In the genomic region with DNA sequence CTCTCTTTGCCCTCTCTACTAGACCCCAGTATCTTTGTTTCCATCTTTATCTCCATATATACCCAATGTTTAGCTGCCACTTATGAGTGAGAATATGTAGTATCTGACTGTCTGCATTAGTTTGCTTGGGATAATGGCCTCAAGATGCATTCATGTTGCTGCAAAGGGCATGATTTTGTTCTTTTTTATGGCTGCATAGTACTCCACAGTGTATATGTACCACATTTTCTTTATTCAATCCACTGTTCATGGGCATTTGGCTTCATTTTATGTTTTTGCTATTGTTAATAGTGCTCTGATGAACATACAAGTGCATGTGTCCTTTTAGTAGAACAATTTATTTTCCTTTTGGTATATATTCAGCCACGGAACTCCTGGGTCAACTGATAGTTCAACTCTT, we compare ENCODE assay signal across 39 cellular contexts.
"Had no signal": no experiment of that assay in that cellular context is flagged by ENCODE, and none has a peak within 500 bp of the region (broad histone marks: within the 10 kb centered on the region; RNA-seq: fewer than 3 reads in every experiment).

No MANE protein-coding gene starts in this region.

- H3K4me3 ChIP-seq: adrenal gland, ascending aorta, body of pancreas, breast epithelium, cardiac muscle cell had no signal

- H3K36me3 ChIP-seq: adrenal gland, ascending aorta, brain microvascular endothelial cell, breast epithelium, cardiac muscle cell had no signal

- H3K4me1 ChIP-seq: adrenal gland, ascending aorta, body of pancreas, breast epithelium had no signal

- ATAC-seq: activated naive CD4-positive, alpha-beta T cell treated with anti-CD3 and anti-CD28 coated beads, Interleukin-2, amount 50 U/mL, for 72 hours; activated naive CD8-positive, alpha-beta T cell treated with anti-CD3 and anti-CD28 coated beads, Interleukin-2, amount 50 U/mL, for 24 hours; activated T-cell treated with anti-CD3 and anti-CD28 coated beads, Interleukin-2, amount 50 U/mL, for 4 hours; activated T-cell treated with anti-CD3 and anti-CD28 coated beads, Interleukin-2, amount 50 U/mL, for 72 hours; activated T-helper 17 cell treated with anti-CD3 and anti-CD28 coated beads, Interleukin-2, amount 50 U/mL, for 72 hours; body of pancreas had no signal

- H3K9me3 ChIP-seq: adrenal gland, ascending aorta, body of pancreas had no signal

- H3K27ac ChIP-seq: adrenal gland, ascending aorta, body of pancreas, brain microvascular endothelial cell, breast epithelium, cardiac muscle cell had no signal

- H3K9me3 Mint-ChIP-seq: activated T-helper 17 cell treated with anti-CD3 and anti-CD28 coated beads, Interleukin-2, amount 50 U/mL, for 72 hours had no signal

- H3K4me1 Mint-ChIP-seq: activated naive CD4-positive, alpha-beta T cell treated with anti-CD3 and anti-CD28 coated beads, Interleukin-2, amount 10 ng/mL, durations not matched to agents 7 days and 5 days; activated naive CD8-positive, alpha-beta T cell treated with anti-CD3 and anti-CD28 coated beads for 36 hours; activated naive CD8-positive, alpha-beta T cell treated with anti-CD3 and anti-CD28 coated beads, Interleukin-2, amount 10 ng/mL, durations not matched to agents 7 days and 5 days; activated naive CD8-positive, alpha-beta T cell treated with anti-CD3 and anti-CD28 coated beads, Interleukin-2, amount 50 U/mL, for 24 hours; activated T-helper 17 cell treated with anti-CD3 and anti-CD28 coated beads, Interleukin-2, amount 50 U/mL, for 72 hours; brain; central memory CD8-positive, alpha-beta T cell had no signal

- H3K27me3 ChIP-seq: adrenal gland, ascending aorta, body of pancreas, brain microvascular endothelial cell, breast epithelium, cardiac muscle cell had no signal

- H3K27ac Mint-ChIP-seq: activated naive CD4-positive, alpha-beta T cell treated with anti-CD3 and anti-CD28 coated beads for 36 hours; activated naive CD4-positive, alpha-beta T cell treated with anti-CD3 and anti-CD28 coated beads, Interleukin-2, amount 10 ng/mL, durations not matched to agents 7 days and 5 days; activated naive CD4-positive, alpha-beta T cell treated with anti-CD3 and anti-CD28 coated beads, Interleukin-2, amount 50 U/mL, for 72 hours; activated naive CD8-positive, alpha-beta T cell; activated naive CD8-positive, alpha-beta T cell treated with anti-CD3 and anti-CD28 coated beads for 36 hours; activated naive CD8-positive, alpha-beta T cell treated with anti-CD3 and anti-CD28 coated beads, Interleukin-2, amount 10 ng/mL, durations not matched to agents 7 days and 5 days; activated naive CD8-positive, alpha-beta T cell treated with anti-CD3 and anti-CD28 coated beads, Interleukin-2, amount 50 U/mL, for 24 hours; activated T-cell treated with anti-CD3 and anti-CD28 coated beads, Interleukin-2, amount 50 U/mL, for 24 hours; activated T-cell treated with anti-CD3 and anti-CD28 coated beads, Interleukin-2, amount 50 U/mL, for 72 hours; activated T-helper 1 cell treated with anti-CD3 and anti-CD28 coated beads, Interleukin-12 subunit alpha, Interleukin-12 subunit beta, Interleukin-2, Interleukin-4 antibody, amounts not matched to agents 30 ng/mL and 10 ng/mL and 1 ng/mL, durations not matched to agents 14 hours and 24 hours and 36 hours; activated T-helper 17 cell treated with anti-CD3 and anti-CD28 coated beads, Interleukin-2, amount 50 U/mL, for 72 hours; activated T-helper 2 cell treated with anti-CD3 and anti-CD28 coated beads, Interferon-gamma antibody, Interleukin-2, Interleukin-4, amounts not matched to agents 10 μg/mL and 5 μg/mL and 100 μg/mL, durations not matched to agents 14 hours and 24 hours and 36 hours; brain had no signal

- DNase-seq: activated effector memory CD4-positive, alpha-beta T cell treated with anti-CD3 and anti-CD28 coated beads, Interleukin-2, amount 50 U/mL, for 16 hours; activated effector memory CD4-positive, alpha-beta T cell treated with Interleukin-2 at 50 U/mL for 16 hours; activated gamma-delta T cell; activated gamma-delta T cell treated with Interleukin-2 at 50 U/mL for 16 hours; activated naive CD4-positive, alpha-beta T cell; activated naive CD4-positive, alpha-beta T cell treated with anti-CD3 and anti-CD28 coated beads for 36 hours; activated naive CD4-positive, alpha-beta T cell treated with anti-CD3 and anti-CD28 coated beads, Interleukin-2, amount 10 ng/mL, durations not matched to agents 7 days and 5 days; activated naive CD4-positive, alpha-beta T cell treated with anti-CD3 and anti-CD28 coated beads, Interleukin-2, amount 50 U/mL, for 16 hours; activated naive CD8-positive, alpha-beta T cell treated with anti-CD3 and anti-CD28 coated beads for 36 hours; activated naive CD8-positive, alpha-beta T cell treated with anti-CD3 and anti-CD28 coated beads, Interleukin-2, amount 10 ng/mL, durations not matched to agents 7 days and 5 days; activated naive CD8-positive, alpha-beta T cell treated with anti-CD3 and anti-CD28 coated beads, Interleukin-2, amount 50 U/mL, for 24 hours; activated T-cell treated with anti-CD3 and anti-CD28 coated beads, Interleukin-2, amount 50 U/mL, for 1 hour; activated T-cell treated with anti-CD3 and anti-CD28 coated beads, Interleukin-2, amount 50 U/mL, for 24 hours; activated T-cell treated with anti-CD3 and anti-CD28 coated beads, Interleukin-2, amount 50 U/mL, for 4 hours; activated T-cell treated with anti-CD3 and anti-CD28 coated beads, Interleukin-2, amount 50 U/mL, for 48 hours; activated T-cell treated with anti-CD3 and anti-CD28 coated beads, Interleukin-2, amount 50 U/mL, for 72 hours; adrenal gland; amniotic stem cell; amygdala; anterior cingulate cortex; aorta; body of pancreas; brain microvascular endothelial cell; caudate nucleus; central memory CD4-positive, alpha-beta T cell; cerebellar nuclear complex had no signal

- H3K36me3 Mint-ChIP-seq: activated naive CD4-positive, alpha-beta T cell treated with anti-CD3 and anti-CD28 coated beads, Interleukin-2, amount 10 ng/mL, durations not matched to agents 7 days and 5 days; activated naive CD4-positive, alpha-beta T cell treated with anti-CD3 and anti-CD28 coated beads, Interleukin-2, amount 50 U/mL, for 72 hours; activated naive CD8-positive, alpha-beta T cell; activated naive CD8-positive, alpha-beta T cell treated with anti-CD3 and anti-CD28 coated beads for 36 hours; activated naive CD8-positive, alpha-beta T cell treated with anti-CD3 and anti-CD28 coated beads, Interleukin-2, amount 10 ng/mL, durations not matched to agents 7 days and 5 days; brain had no signal

- H3K27me3 Mint-ChIP-seq: activated naive CD4-positive, alpha-beta T cell treated with anti-CD3 and anti-CD28 coated beads, Interleukin-2, amount 10 ng/mL, durations not matched to agents 7 days and 5 days; activated naive CD8-positive, alpha-beta T cell; activated naive CD8-positive, alpha-beta T cell treated with anti-CD3 and anti-CD28 coated beads for 36 hours; activated naive CD8-positive, alpha-beta T cell treated with anti-CD3 and anti-CD28 coated beads, Interleukin-2, amount 10 ng/mL, durations not matched to agents 7 days and 5 days; activated naive CD8-positive, alpha-beta T cell treated with anti-CD3 and anti-CD28 coated beads, Interleukin-2, amount 50 U/mL, for 24 hours; activated T-cell treated with anti-CD3 and anti-CD28 coated beads, Interleukin-2, amount 50 U/mL, for 24 hours; activated T-helper 17 cell treated with anti-CD3 and anti-CD28 coated beads, Interleukin-2, amount 50 U/mL, for 72 hours; brain; central memory CD8-positive, alpha-beta T cell had no signal

- H3K4me3 Mint-ChIP-seq: activated naive CD4-positive, alpha-beta T cell treated with anti-CD3 and anti-CD28 coated beads for 36 hours; activated naive CD4-positive, alpha-beta T cell treated with anti-CD3 and anti-CD28 coated beads, Interleukin-2, amount 10 ng/mL, durations not matched to agents 7 days and 5 days; activated naive CD8-positive, alpha-beta T cell; activated naive CD8-positive, alpha-beta T cell treated with anti-CD3 and anti-CD28 coated beads for 36 hours; activated naive CD8-positive, alpha-beta T cell treated with anti-CD3 and anti-CD28 coated beads, Interleukin-2, amount 10 ng/mL, durations not matched to agents 7 days and 5 days; activated naive CD8-positive, alpha-beta T cell treated with anti-CD3 and anti-CD28 coated beads, Interleukin-2, amount 50 U/mL, for 24 hours; activated T-cell treated with anti-CD3 and anti-CD28 coated beads, Interleukin-2, amount 50 U/mL, for 24 hours; activated T-cell treated with anti-CD3 and anti-CD28 coated beads, Interleukin-2, amount 50 U/mL, for 4 hours; activated T-cell treated with anti-CD3 and anti-CD28 coated beads, Interleukin-2, amount 50 U/mL, for 72 hours; activated T-helper 1 cell treated with anti-CD3 and anti-CD28 coated beads, Interleukin-12 subunit alpha, Interleukin-12 subunit beta, Interleukin-2, Interleukin-4 antibody, amounts not matched to agents 30 ng/mL and 10 ng/mL and 1 ng/mL, durations not matched to agents 14 hours and 24 hours and 36 hours; activated T-helper 17 cell treated with anti-CD3 and anti-CD28 coated beads, Interleukin-2, amount 50 U/mL, for 72 hours; brain; central memory CD8-positive, alpha-beta T cell had no signal

- FAIRE-seq: astrocyte, bronchial epithelial cell, colon had no signal
